8 cellular contexts compared by ENCODE assay signal in the genomic region with DNA sequence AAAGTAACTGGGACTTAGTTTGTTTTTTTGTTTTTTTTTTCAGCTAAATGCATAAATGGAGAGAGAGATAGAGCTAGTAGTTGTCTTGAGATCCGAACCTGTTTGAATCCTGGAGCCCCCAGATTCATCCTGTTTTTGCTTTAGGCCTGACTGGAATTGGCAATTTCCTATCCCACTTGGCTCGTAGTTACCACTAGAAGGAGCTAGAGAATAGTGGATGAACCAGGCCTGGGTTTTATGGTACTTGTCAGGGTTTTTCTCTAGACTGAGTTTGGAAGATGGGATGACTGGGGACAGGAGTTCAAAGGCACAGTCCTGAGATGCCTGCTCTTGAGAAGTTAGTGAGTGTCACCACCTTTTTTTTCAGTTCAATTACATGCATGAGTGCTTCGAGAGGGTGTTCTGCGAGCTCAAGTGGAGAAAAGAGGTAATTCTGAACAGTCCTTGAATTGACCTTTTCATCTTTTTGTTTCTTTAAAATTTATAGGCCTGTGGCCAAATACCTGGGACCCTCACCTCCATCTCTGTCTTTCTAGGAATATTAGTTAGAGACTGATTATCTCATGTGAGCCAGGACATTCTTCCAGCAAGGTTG. TPM values are rescaled to one million over a fixed set of nuclear protein-coding genes. Genes with fewer than 3 reads are reported as not detected.
A peak's percentile ranks its signal among the peaks of the same experiment; 100 is the strongest.
DNase-seq lines count a peak whose midpoint lies in the region; ATAC-seq and TF ChIP-seq lines count a peak whose summit lies in the region.

No MANE protein-coding gene starts in this region.

- RAD21 ChIA-PET in HCT116 (lab: Charles Lee; ENCODE audit: low non-redundant PET in 1 of 2, low total read pairs in 2 of 2, uncharacterized antibody in 2 of 2, unreplicated experiment in 2 of 2) = interaction anchor here (0.6 to 1.2 kb wide), 3 partner anchors 28 to 144 kb away, joined by 3 to 5 read pairs (median 4); a partner anchor contains a TSS

- BruUV-seq in HCT116 (replicated peaks; lab: Mats Ljungman, UMichigan) (no TSS peak), PC-9 (replicated peaks; lab: Mats Ljungman, UMichigan) (no TSS peak)

- TF ChIP-seq CTCF in HCT116 (IDR thresholded peaks at IDR 0.05 in 2 of 3, conservative IDR thresholded peaks at IDR 0.05 in 1 of 3; ENCODE audit: borderline replicate concordance in 1 of 3, insufficient read depth in 1 of 3, low read depth in 2 of 3, low read length in 2 of 3) (peak; percentile 64 to 74 (median 72); a peak in 5 of 6 replicates), PC-9 (conservative IDR thresholded peaks at IDR 0.05) (peak; percentile 72), esophagus squamous epithelium (IDR thresholded peaks at IDR 0.05) (peak in 5 of 6 experiments; percentile 24 to 59 (median 38)), retinal pigment epithelial cell (conservative IDR thresholded peaks at IDR 0.05; ENCODE audit: low read depth, low read length) (peak; percentile 86)

- H3K4me2 ChIP-seq in HCT116 (ENCODE audit: low read length) (no peak overlapping the region), PC-9 (no peak overlapping the region)

- H3K9me3 ChIP-seq in HCT116 (ENCODE audit: control insufficient read depth in 1 of 2, insufficient read depth in 1 of 2, low read depth in 1 of 2, low read length in 2 of 2) (no peaks in the 10 kb centered on the region), PC-9 (ENCODE audit: insufficient read depth, low read depth) (no peaks in the 10 kb centered on the region; the same call in 1 of the 2 replicates), esophagus squamous epithelium (no peaks in the 10 kb centered on the region)

- no peaks in the 10 kb centered on the region for H3K9me2 ChIP-seq in HCT116 (ENCODE audit: insufficient read depth)
- H3K9me2 ChIP-seq in PC-9 (ENCODE audit: insufficient read depth) = no peaks in the 10 kb centered on the region

- intact Hi-C loops in HCT116 (cut with micrococcal nuclease) = loop anchor here (1.0 kb wide), 2 partner anchors 42 to 143 kb away; no protein-coding TSS in a partner anchor
- intact Hi-C loops in PC-9 (cut with micrococcal nuclease; ENCODE audit: unreplicated experiment) = loop anchor here (1.0 to 5.0 kb wide), 2 partner anchors 101 to 143 kb away; no protein-coding TSS in a partner anchor
- intact Hi-C loops in esophagus squamous epithelium (cut with DNase I) = no loop called here

- H2AFZ ChIP-seq in HCT116 (ENCODE audit: low read depth, low read length, poor library complexity, severe bottlenecking) = no peak overlapping the region
- H2AFZ ChIP-seq in PC-9 = no peak overlapping the region

- TF ChIP-seq POLR2A in HCT116 (IDR thresholded peaks at IDR 0.05; ENCODE audit: borderline replicate concordance, extremely low read depth, insufficient read depth, insufficient read length) (no peak), esophagus squamous epithelium (IDR thresholded peaks at IDR 0.05) (no peak)

- H3F3A ChIP-seq in PC-9 (ENCODE audit: insufficient read depth, low read depth) = peaks cover 11% of the 10 kb centered on the region

- H3K36me3 ChIP-seq in HCT116 (ENCODE audit: control insufficient read depth in 1 of 2, insufficient read depth in 2 of 2, low read length in 2 of 2) (peaks cover 12% of the 10 kb centered on the region in 2 experiments; a peak in 2 of 4 replicates), PC-9 (ENCODE audit: low read depth) (no peaks in the 10 kb centered on the region), esophagus squamous epithelium (peaks cover 0 to 65% (median 9%) of the 10 kb centered on the region in 3 donors)

- TF ChIP-seq RAD21 in HCT116 (IDR thresholded peaks at IDR 0.05; ENCODE audit: low read depth) = peak; percentile 77

- H3K79me2 ChIP-seq in HCT116 (ENCODE audit: insufficient read depth, low read length) = no peaks in the 10 kb centered on the region
- no peaks in the 10 kb centered on the region for H3K79me2 ChIP-seq in PC-9 (ENCODE audit: low read depth)

- CTCF ChIA-PET in HCT116 (lab: Charles Lee) (interaction anchor here (1.0 to 1.2 kb wide), 4 partner anchors 9 to 144 kb away, joined by 3 to 8 read pairs (median 4); no protein-coding TSS in a partner anchor), PC-9 (lab: Charles Lee) (interaction anchor here (0.6 to 0.7 kb wide), 3 partner anchors 58 to 287 kb away, joined by 3 to 6 read pairs (median 5); no protein-coding TSS in a partner anchor)

- H3K9ac ChIP-seq in HCT116 (ENCODE audit: low read length) = no peak overlapping the region

- peak; percentile 72 for ATAC-seq in HCT116
- no peak for ATAC-seq in GM18519 (IDR thresholded peaks at IDR 0.05; ENCODE audit: low FRiP score, unreplicated experiment)
- ATAC-seq in HG03159 (IDR thresholded peaks at IDR 0.05; ENCODE audit: unreplicated experiment) = no peak

- POLR2A ChIA-PET in HCT116 (lab: Charles Lee) (no interaction called here), PC-9 (lab: Charles Lee; ENCODE audit: unreplicated experiment) (no interaction called here)

- 72 to 78% methylated on average over 4 of the region's 4 CpGs for WGBS in esophagus squamous epithelium, 2 donors

- H3K4me1 ChIP-seq in HCT116 (ENCODE audit: control insufficient read depth in 1 of 2, insufficient read depth in 2 of 2, low read length in 2 of 2) (no peaks in the 10 kb centered on the region), PC-9 (replicated peaks; ENCODE audit: insufficient read depth) (no peaks in the 10 kb centered on the region), esophagus squamous epithelium (no peaks in the 10 kb centered on the region)

- DNase-seq in AML-193 (lab: John Stamatoyannopoulos, UW) = peak; percentile 30 to 38
- DNase-seq in HCT116 (ENCODE audit: low read depth, low spot score) = peak; percentile 23
- no peak for DNase-seq in PC-9
- DNase-seq in esophagus squamous epithelium (lab: John Stamatoyannopoulos, UW) = no peak
- no peak for DNase-seq in retinal pigment epithelial cell (ENCODE audit: low read depth)
- DNase-seq in NOMO-1 (lab: John Stamatoyannopoulos, UW; ENCODE audit: unreplicated experiment in 2 of 2) = no peak

- H3K27me3 ChIP-seq in HCT116 (ENCODE audit: insufficient read depth, low read length) (no peaks in the 10 kb centered on the region), PC-9 (ENCODE audit: insufficient read depth, low read depth) (no peaks in the 10 kb centered on the region), esophagus squamous epithelium (no peaks in the 10 kb centered on the region)

- no peaks in the 10 kb centered on the region for H4K20me1 ChIP-seq in HCT116 (ENCODE audit: insufficient read depth)
- H4K20me1 ChIP-seq in PC-9 (ENCODE audit: insufficient read depth) = no peaks in the 10 kb centered on the region

- no peak overlapping the region for H3K27ac ChIP-seq in HCT116 (ENCODE audit: low read depth, low read length)
- no peak overlapping the region for H3K27ac ChIP-seq in PC-9
- no peak overlapping the region for H3K27ac ChIP-seq in esophagus squamous epithelium

- H3K4me3 ChIP-seq in HCT116 (replicated peaks in 1 of 2; ENCODE audit: low read depth in 1 of 2, low read length in 2 of 2) (no peak overlapping the region), PC-9 (no peak overlapping the region), esophagus squamous epithelium (no peak overlapping the region), retinal pigment epithelial cell (ENCODE audit: low read length) (no peak overlapping the region)

TF ChIP-seq in HCT116, 20 proteins besides CTCF, POLR2A, EP300 and RAD21 (continues in another document):
- TF ChIP-seq ZFX (IDR thresholded peaks at IDR 0.05) (no peak), JUND (IDR thresholded peaks at IDR 0.05) (no peak), YY1 (IDR thresholded peaks at IDR 0.05; ENCODE audit: extremely low read depth, insufficient replicate concordance, low read depth, low read length) (no peak), POLR2AphosphoS5 (IDR thresholded peaks at IDR 0.05; ENCODE audit: low read depth, low read length) (no peak), TCF7L2 (IDR thresholded peaks at IDR 0.05; ENCODE audit: borderline replicate concordance, extremely low read depth, insufficient read depth, insufficient read length) (no peak), CEBPB (IDR thresholded peaks at IDR 0.05; ENCODE audit: low read depth) (no peak), CBX3 (IDR thresholded peaks at IDR 0.05; ENCODE audit: low read depth) (no peak)
- TF ChIP-seq, protein P1, sequence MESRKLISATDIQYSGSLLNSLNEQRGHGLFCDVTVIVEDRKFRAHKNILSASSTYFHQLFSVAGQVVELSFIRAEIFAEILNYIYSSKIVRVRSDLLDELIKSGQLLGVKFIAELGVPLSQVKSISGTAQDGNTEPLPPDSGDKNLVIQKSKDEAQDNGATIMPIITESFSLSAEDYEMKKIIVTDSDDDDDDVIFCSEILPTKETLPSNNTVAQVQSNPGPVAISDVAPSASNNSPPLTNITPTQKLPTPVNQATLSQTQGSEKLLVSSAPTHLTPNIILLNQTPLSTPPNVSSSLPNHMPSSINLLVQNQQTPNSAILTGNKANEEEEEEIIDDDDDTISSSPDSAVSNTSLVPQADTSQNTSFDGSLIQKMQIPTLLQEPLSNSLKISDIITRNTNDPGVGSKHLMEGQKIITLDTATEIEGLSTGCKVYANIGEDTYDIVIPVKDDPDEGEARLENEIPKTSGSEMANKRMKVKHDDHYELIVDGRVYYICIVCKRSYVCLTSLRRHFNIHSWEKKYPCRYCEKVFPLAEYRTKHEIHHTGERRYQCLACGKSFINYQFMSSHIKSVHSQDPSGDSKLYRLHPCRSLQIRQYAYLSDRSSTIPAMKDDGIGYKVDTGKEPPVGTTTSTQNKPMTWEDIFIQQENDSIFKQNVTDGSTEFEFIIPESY (IDR thresholded peaks at IDR 0.05; ENCODE audit: extremely low read depth, insufficient replicate concordance, low read length) = no peak
- TF ChIP-seq, protein P2, sequence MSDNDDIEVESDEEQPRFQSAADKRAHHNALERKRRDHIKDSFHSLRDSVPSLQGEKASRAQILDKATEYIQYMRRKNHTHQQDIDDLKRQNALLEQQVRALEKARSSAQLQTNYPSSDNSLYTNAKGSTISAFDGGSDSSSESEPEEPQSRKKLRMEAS (IDR thresholded peaks at IDR 0.05) = no peak

RNA-seq across cellular contexts. Expression of a gene that starts 23.4 kb away (rescaled TPM):
- total RNA-seq in HCT116 (2021; ENCODE audit: unreplicated experiment) = not detected
- polyA plus RNA-seq in HCT116 (2012) = 0.02 and 0.04 TPM in 2 replicates
- total RNA-seq in PC-9 (2021) = not detected in 2 replicates
- total RNA-seq in esophagus squamous epithelium = under 1 TPM in 1 of 4 donors, not detected in 3; 0.19 TPM

RNA-seq across cellular contexts. Expression of a gene that starts 28.2 kb away (rescaled TPM):
- total RNA-seq in HCT116 (2021; ENCODE audit: unreplicated experiment) (0.12 TPM), PC-9 (2021) (not detected in 2 replicates), esophagus squamous epithelium (not detected)
- polyA plus RNA-seq in HCT116 (2012) = not detected in 2 replicates

Comparison
In these comparisons a context has a peak if more than half of its experiments do, and no peak if none do; other contexts are left out.
1. DNase-seq: peak in AML-193 (2 of 2) and HCT116 (single experiment); none in PC-9 (0 of 2), esophagus squamous epithelium (single experiment), retinal pigment epithelial cell (single experiment) and NOMO-1 (0 of 2).
2. Peak in every context shown above with its lines, with median percentiles within 50 percentile points of each other: CTCF ChIP-seq.